11 cellular contexts compared by ENCODE assay signal in genomic region chr20:36482044-36482473, GRCh38. TPM values are rescaled to one million over a fixed set of nuclear protein-coding genes. Genes with fewer than 3 reads are reported as not detected.
DNase-seq lines count a peak whose midpoint lies in the region; FAIRE-seq lines count a peak whose summit lies in the region.
"Had no signal": no experiment of that assay in that cellular context is flagged by ENCODE, and none has a peak within 500 bp of the region (broad histone marks: within the 10 kb centered on the region; RNA-seq: fewer than 3 reads in every experiment).

No MANE protein-coding gene starts in this region.

- peak; percentile 75 for FAIRE-seq in islet of Langerhans (lab: Jason Lieb, UNC)
- FAIRE-seq: endothelial cell of umbilical vein had no signal

- DNase-seq in NCI-H1417 (lab: John Stamatoyannopoulos, UW) (peak; percentile 67 to 92 (median 83)), SHP77 treated with DMSO at 0.1 percent for 48 hours (lab: John Stamatoyannopoulos, UW) (peak; percentile 93), superior temporal gyrus (ENCODE audit: extremely low spot score) (peak; percentile 62), GM03348 (ENCODE audit: low spot score) (no peak), putamen (ENCODE audit: low spot score) (no peak), H4 (ENCODE audit: low spot score) (no peak)
- DNase-seq in stimulated activated CD4-positive, alpha-beta T cell treated with anti-CD3 and anti-CD28 coated beads, Interleukin-12 subunit alpha, Interleukin-12 subunit beta, amount 100 ng/mL, for 4 hours, result no peak
- DNase-seq: activated effector memory CD4-positive, alpha-beta T cell treated with anti-CD3 and anti-CD28 coated beads, Interleukin-2, amount 50 U/mL, for 16 hours; stimulated activated CD4-positive, alpha-beta T cell treated with anti-CD3 and anti-CD28 coated beads, Interleukin-1b, Interleukin-23, amount 100 ng/mL, for 48 hours had no signal

RNA-seq across cellular contexts. Expression of gene MYL9, which starts 59.3 kb away (rescaled TPM):
- total RNA-seq in H4 (2014; rRNA removed; shearing (Covaris generic)), result not detected in 2 replicates

Comparison
In these comparisons a context has a peak if more than half of its experiments do, and no peak if none do; other contexts are left out.
1. DNase-seq: peak in NCI-H1417 (3 of 3), SHP77 treated with DMSO at 0.1 percent for 48 hours (single experiment) and superior temporal gyrus (single experiment); none in stimulated activated CD4-positive, alpha-beta T cell treated with anti-CD3 and anti-CD28 coated beads, Interleukin-12 subunit alpha, Interleukin-12 subunit beta, amount 100 ng/mL, for 4 hours (single experiment), GM03348 (single experiment), putamen (single experiment) and H4 (single experiment).